1 cellular context compared by ENCODE assay signal in genomic region chr10:3879073-3879472, GRCh38.
A peak's percentile ranks its signal among the peaks of the same experiment; 100 is the strongest.
TF ChIP-seq lines count a peak whose summit lies in the region.

No MANE protein-coding gene starts in this region.

TF ChIP-seq in HepG2, 621 proteins besides CTCF, POLR2A, EP300 and RAD21 (continued from another document and continues in another):
- TF ChIP-seq ZNF710 (CRISPR knock-in tag; IDR thresholded peaks at IDR 0.05; ENCODE audit: borderline replicate concordance) = no peak
- TF ChIP-seq FOXP4 (CRISPR knock-in tag; IDR thresholded peaks at IDR 0.05) = no peak
- 0 out of 2 replicates have a peak, but pooled peaks have one; percentile 17 for TF ChIP-seq ZNF501 (CRISPR knock-in tag; IDR thresholded peaks at IDR 0.05)
- peak; percentile 73 for TF ChIP-seq HHEX (CRISPR knock-in tag; IDR thresholded peaks at IDR 0.05)
- no peak for TF ChIP-seq FOXP1 (IDR thresholded peaks at IDR 0.05)
- peak; percentile 49 for TF ChIP-seq FOXP1 (CRISPR knock-in tag; IDR thresholded peaks at IDR 0.05)
- no peak for TF ChIP-seq HNF1A (IDR thresholded peaks at IDR 0.05; ENCODE audit: low read depth)
- peak; percentile 24; the same call in 1 of the 2 replicates for TF ChIP-seq HNF1A (CRISPR knock-in tag; IDR thresholded peaks at IDR 0.05; ENCODE audit: borderline replicate concordance)
- peak; percentile 81 for TF ChIP-seq ETV5 (CRISPR knock-in tag; IDR thresholded peaks at IDR 0.05; ENCODE audit: borderline replicate concordance)
- no peak for TF ChIP-seq ZNF414 (CRISPR knock-in tag; IDR thresholded peaks at IDR 0.05)
- no peak for TF ChIP-seq XBP1 (CRISPR knock-in tag; IDR thresholded peaks at IDR 0.05)
- peak; percentile 25; the same call in 1 of the 2 replicates for TF ChIP-seq TEF (CRISPR knock-in tag; IDR thresholded peaks at IDR 0.05)
- TF ChIP-seq SAP130 (CRISPR knock-in tag; IDR thresholded peaks at IDR 0.05; ENCODE audit: low read depth) = peak; percentile 48
- TF ChIP-seq HOXA5 (CRISPR knock-in tag; IDR thresholded peaks at IDR 0.05) = no peak
- no peak for TF ChIP-seq AFF4 (CRISPR knock-in tag; IDR thresholded peaks at IDR 0.05)
- peak; percentile 51; the same call in 1 of the 2 replicates for TF ChIP-seq RXRB (CRISPR knock-in tag; IDR thresholded peaks at IDR 0.05; ENCODE audit: borderline replicate concordance)
- TF ChIP-seq AKNA (CRISPR knock-in tag; IDR thresholded peaks at IDR 0.05; ENCODE audit: borderline replicate concordance) = no peak
- TF ChIP-seq GATAD2A (CRISPR knock-in tag; IDR thresholded peaks at IDR 0.05) = peak; percentile 71
- TF ChIP-seq PITX1 (CRISPR knock-in tag; IDR thresholded peaks at IDR 0.05) = peak; percentile 54
- TF ChIP-seq ZNF646 (CRISPR knock-in tag; IDR thresholded peaks at IDR 0.05) = no peak
- no peak for TF ChIP-seq ZSCAN5A (CRISPR knock-in tag; IDR thresholded peaks at IDR 0.05; ENCODE audit: borderline replicate concordance)
- TF ChIP-seq ESRRA (CRISPR knock-in tag; IDR thresholded peaks at IDR 0.05; ENCODE audit: low read depth) = 0 out of 2 replicates have a peak, but pooled peaks have one; percentile 36
